13 cellular contexts compared by ENCODE assay signal in the genomic region with DNA sequence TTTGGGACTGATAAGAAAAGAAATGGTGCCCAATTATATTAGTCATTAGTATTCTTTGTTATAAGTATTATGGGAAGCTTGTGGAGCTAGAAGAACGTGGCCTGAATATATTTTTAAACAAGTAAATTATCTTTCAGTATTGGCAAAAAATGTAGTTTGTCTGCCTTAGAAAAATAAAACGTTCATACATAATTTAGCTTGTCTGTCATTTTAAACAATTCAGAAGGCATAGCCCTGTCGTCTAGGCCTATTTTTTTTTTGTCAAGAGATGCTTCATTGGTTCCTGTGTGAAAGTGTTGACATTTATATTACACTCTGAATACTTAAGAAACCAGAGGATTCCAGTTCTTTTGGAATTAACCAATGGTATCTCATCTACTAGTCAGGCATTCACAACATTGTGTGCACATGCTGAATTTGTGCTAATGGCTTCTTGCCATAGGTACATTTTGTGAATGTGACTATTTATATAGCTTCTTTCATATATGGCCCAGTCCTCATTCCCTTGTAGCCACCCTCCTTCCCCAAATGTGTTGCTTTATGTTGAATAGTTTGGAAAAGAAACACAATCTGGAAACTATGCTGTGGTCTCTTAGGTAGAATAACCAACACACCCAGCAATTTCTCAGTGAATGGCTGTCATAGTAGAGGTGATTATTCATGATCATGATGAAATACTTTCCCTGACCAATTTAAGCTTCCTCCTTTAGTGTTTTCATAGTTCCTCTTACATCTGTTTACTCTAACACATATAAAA.
DNase-seq lines count a peak whose midpoint lies in the region; ATAC-seq and TF ChIP-seq lines count a peak whose summit lies in the region.
"Had no signal": no experiment of that assay in that cellular context is flagged by ENCODE, and none has a peak within 500 bp of the region (broad histone marks: within the 10 kb centered on the region; RNA-seq: fewer than 3 reads in every experiment).

No MANE protein-coding gene starts in this region.

- WGBS in thyroid gland, 2 donors = 35 to 37% methylated on average over 3 of the region's 3 CpGs

- H3K4me3 ChIP-seq in left ventricle myocardium inferior = no peak overlapping the region
- H3K4me3 ChIP-seq in thyroid gland (replicated peaks in 1 of 3) = no peak overlapping the region
- H3K4me3 ChIP-seq: pancreas had no signal

- H3K9me3 ChIP-seq in left ventricle myocardium inferior (replicated peaks) = no peaks in the 10 kb centered on the region
- H3K9me3 ChIP-seq in thyroid gland = no peaks in the 10 kb centered on the region
- H3K9me3 ChIP-seq: pancreas had no signal

- peaks cover 40% of the 10 kb centered on the region for H3K4me1 ChIP-seq in left ventricle myocardium inferior
- H3K4me1 ChIP-seq in thyroid gland = peaks cover 17 to 29% of the 10 kb centered on the region in 2 donors

- H3K27ac ChIP-seq in left ventricle myocardium inferior (replicated peaks) = no peak overlapping the region
- H3K27ac ChIP-seq in thyroid gland = peak overlapping the region; percentile 11 to 51 (median 27)
- H3K27ac ChIP-seq: pancreas had no signal

- ATAC-seq in Right ventricle myocardium superior (ENCODE audit: poor library complexity) (peak; percentile 20), HG02885 (IDR thresholded peaks at IDR 0.05; ENCODE audit: poor library complexity, unreplicated experiment) (no peak), HG02610 (IDR thresholded peaks at IDR 0.05; ENCODE audit: unreplicated experiment) (no peak)
- ATAC-seq: stimulated activated naive CD8-positive, alpha-beta T cell treated with anti-CD3 and anti-CD28 coated beads, Interleukin-15, amount 100 ng/mL, for 72 hours had no signal

- H3K27me3 ChIP-seq in left ventricle myocardium inferior (ENCODE audit: low read depth) (no peaks in the 10 kb centered on the region), thyroid gland (no peaks in the 10 kb centered on the region)
- H3K27me3 ChIP-seq: pancreas had no signal

- no peaks in the 10 kb centered on the region for H3K36me3 ChIP-seq in left ventricle myocardium inferior
- no peaks in the 10 kb centered on the region for H3K36me3 ChIP-seq in thyroid gland
- H3K36me3 ChIP-seq: pancreas had no signal

- no peak for TF ChIP-seq POLR2A in thyroid gland (IDR thresholded peaks at IDR 0.05)

- intact Hi-C loops in Right ventricle myocardium superior (cut with DNase I) (no loop called here), left ventricle myocardium inferior (cut with micrococcal nuclease) (no loop called here), thyroid gland (cut with DNase I) (no loop called here)

- no peak for TF ChIP-seq CTCF in left ventricle myocardium inferior (IDR thresholded peaks at IDR 0.05; ENCODE audit: borderline replicate concordance)
- TF ChIP-seq CTCF in thyroid gland (IDR thresholded peaks at IDR 0.05) = no peak

- DNase-seq in Right ventricle myocardium superior (no peak), left ventricle myocardium inferior (no peak), SIG-M5 (lab: John Stamatoyannopoulos, UW) (peak; percentile 21), fibroblast of peridontal ligament (ENCODE audit: extremely low read depth) (peak; percentile 61), thyroid gland (no peak)
- DNase-seq in activated CD4-positive, CD25-positive, alpha-beta regulatory T cell (lab: John Stamatoyannopoulos, UW) = no peak
- DNase-seq: aorta; erythroblast; H7; pancreas; stimulated activated naive CD8-positive, alpha-beta T cell treated with anti-CD3 and anti-CD28 coated beads, Interleukin-15, amount 100 ng/mL, for 72 hours had no signal

Comparison
In these comparisons a context has a peak if more than half of its experiments do, and no peak if none do; other contexts are left out.
1. DNase-seq: peak in SIG-M5 (single experiment) and fibroblast of peridontal ligament (single experiment); none in Right ventricle myocardium superior (single experiment), left ventricle myocardium inferior (single experiment), thyroid gland (0 of 2) and activated CD4-positive, CD25-positive, alpha-beta regulatory T cell (0 of 4).